19 cellular contexts compared by ENCODE assay signal in the genomic region with DNA sequence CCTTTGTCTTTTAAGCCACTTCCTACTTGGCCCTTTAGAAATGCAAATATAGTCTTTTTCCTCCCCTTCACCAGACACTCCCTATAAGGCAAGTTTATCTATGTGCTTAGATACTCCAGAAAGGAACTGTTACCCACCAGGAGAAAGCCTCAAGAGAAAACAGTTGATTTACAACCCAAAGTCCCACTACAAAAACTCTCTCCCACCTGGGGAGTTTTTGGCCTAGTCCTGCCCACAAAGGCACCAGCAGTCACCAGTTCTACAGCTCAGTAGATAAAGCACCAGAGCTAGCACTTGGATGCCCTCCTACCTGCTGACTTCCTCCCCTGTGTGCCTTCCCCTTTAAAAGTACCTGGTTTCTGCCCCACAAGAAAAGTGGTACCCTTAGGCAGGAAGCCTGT. TPM values are rescaled to one million over a fixed set of nuclear protein-coding genes. Genes with fewer than 3 reads are reported as not detected.
DNase-seq lines count a peak whose midpoint lies in the region; FAIRE-seq and TF ChIP-seq lines count a peak whose summit lies in the region.
"Had no signal": no experiment of that assay in that cellular context is flagged by ENCODE, and none has a peak within 500 bp of the region (broad histone marks: within the 10 kb centered on the region; RNA-seq: fewer than 3 reads in every experiment).

No MANE protein-coding gene starts in this region.

- H2AFZ ChIP-seq in Karpas-422 (ENCODE audit: low read length): no peak overlapping the region

- H3K27me3 ChIP-seq in HUES64 (ENCODE audit: insufficient read depth, low read length) (no peaks in the 10 kb centered on the region), liver (ENCODE audit: control insufficient read depth in 4 of 4, insufficient read depth in 4 of 4, low read length in 3 of 4) (no peaks in the 10 kb centered on the region), Karpas-422 (ENCODE audit: low read length) (no peaks in the 10 kb centered on the region)

- H3K9ac ChIP-seq in HUES64 (ENCODE audit: low read depth, low read length): 0 out of 2 replicates have a peak overlapping the region, but pooled peaks have one; percentile 27
- peak overlapping the region in 1 of 2 donors; percentile 44 for H3K9ac ChIP-seq in liver (ENCODE audit: low read depth in 1 of 2, low read length in 2 of 2)
- no peak overlapping the region for H3K9ac ChIP-seq in Karpas-422 (ENCODE audit: low read length)

- H3K9me3 ChIP-seq in HUES64 (ENCODE audit: insufficient read depth, low read depth, low read length) (peaks cover 19% of the 10 kb centered on the region), liver (ENCODE audit: control insufficient read depth in 4 of 4, low read length in 3 of 4) (no peaks in the 10 kb centered on the region), Karpas-422 (ENCODE audit: low read length) (no peaks in the 10 kb centered on the region)

- H4K20me1 ChIP-seq in Karpas-422 (ENCODE audit: insufficient read depth, low read depth, low read length): no peaks in the 10 kb centered on the region

- H3K4me3 ChIP-seq in HUES64 (ENCODE audit: low read length) (no peak overlapping the region), liver (ENCODE audit: low read depth in 1 of 3, low read length in 3 of 3) (no peak overlapping the region), Karpas-422 (ENCODE audit: low read length) (no peak overlapping the region)

- no peak overlapping the region for H3K4me2 ChIP-seq in Karpas-422 (ENCODE audit: low read depth, low read length, poor library complexity, severe bottlenecking)

- H3K79me2 ChIP-seq in Karpas-422 (ENCODE audit: low read length): no peaks in the 10 kb centered on the region

- peak overlapping the region; percentile 88 for H3K27ac ChIP-seq in HUES64 (ENCODE audit: low read depth, low read length)
- peak overlapping the region; percentile 63 to 79 for H3K27ac ChIP-seq in liver (ENCODE audit: low read depth in 1 of 2, low read length in 2 of 2)
- H3K27ac ChIP-seq in Karpas-422 (ENCODE audit: low read length): no peak overlapping the region

- DNase-seq in GM12891 (ENCODE audit: insufficient read length, low spot score) (no peak), iPS DF 19.7 (ENCODE audit: low read depth, low spot score) (peak; percentile 96), NCI-H2196 treated with DMSO at 0.1 percent for 48 hours (lab: John Stamatoyannopoulos, UW; ENCODE audit: unreplicated experiment) (no peak), T-helper 9 cell (no peak), Karpas-422 (no peak), NCI-H345 (lab: John Stamatoyannopoulos, UW) (no peak)
- DNase-seq: Calu3; CD4-positive, CD25-positive, alpha-beta regulatory T cell; KBM-7; NCI-H1048; NCI-H446 treated with DMSO at 0.1 percent for 48 hours; NCI-H82; SIG-M5 had no signal

- H3K36me3 ChIP-seq in HUES64 (ENCODE audit: insufficient read depth, low read length) (no peaks in the 10 kb centered on the region), liver (ENCODE audit: control insufficient read depth in 4 of 4, insufficient read depth in 3 of 4, low read depth in 1 of 4, low read length in 3 of 4) (peaks cover 0 to 2% (median 0%) of the 10 kb centered on the region in 4 donors), Karpas-422 (ENCODE audit: insufficient read depth, low read length) (no peaks in the 10 kb centered on the region)

- no peak for FAIRE-seq in GM12891 (lab: Jason Lieb, UNC)
- FAIRE-seq: G401.6 had no signal

- H3K4me1 ChIP-seq in HUES64 (ENCODE audit: insufficient read depth, low read length): peaks cover 48% of the 10 kb centered on the region
- H3K4me1 ChIP-seq in liver (ENCODE audit: control insufficient read depth in 4 of 4, insufficient read depth in 4 of 4, low read length in 3 of 4): peaks cover 9 to 65% (median 55%) of the 10 kb centered on the region in 4 donors
- H3K4me1 ChIP-seq in Karpas-422 (ENCODE audit: low read length): no peaks in the 10 kb centered on the region

- TF ChIP-seq RAD21 in liver (IDR thresholded peaks at IDR 0.05): no peak

- TF ChIP-seq CTCF in liver (IDR thresholded peaks at IDR 0.05; ENCODE audit: low read depth, low read length, missing input control): no peak

- TF ChIP-seq POLR2A in GM12891 (IDR thresholded peaks at IDR 0.05; ENCODE audit: low read depth, low read length): no peak

- H3K9me2 ChIP-seq in Karpas-422 (replicated peaks; ENCODE audit: insufficient read depth, low read length): no peaks in the 10 kb centered on the region

TF ChIP-seq in GM12891, 5 proteins besides CTCF, POLR2A, EP300 and RAD21:
- TF ChIP-seq POLR2AphosphoS5 (IDR thresholded peaks at IDR 0.05; ENCODE audit: low read depth, low read length) (no peak), SPI1 (IDR thresholded peaks at IDR 0.05; ENCODE audit: low read depth, low read length) (0 out of 2 replicates have a peak, but pooled peaks have one; percentile 21)

TF ChIP-seq in liver, 16 proteins besides CTCF, POLR2A, EP300 and RAD21:
- no peak for TF ChIP-seq RXRA (IDR thresholded peaks at IDR 0.05)
- TF ChIP-seq FOXA2 (IDR thresholded peaks at IDR 0.05): no peak
- TF ChIP-seq TAF1 (conservative IDR thresholded peaks at IDR 0.05): no peak
- no peak for TF ChIP-seq GABPA (IDR thresholded peaks at IDR 0.05 in 1 of 2, conservative IDR thresholded peaks at IDR 0.05 in 1 of 2)
- no peak for TF ChIP-seq JUND (IDR thresholded peaks at IDR 0.05)
- TF ChIP-seq, protein P1, sequence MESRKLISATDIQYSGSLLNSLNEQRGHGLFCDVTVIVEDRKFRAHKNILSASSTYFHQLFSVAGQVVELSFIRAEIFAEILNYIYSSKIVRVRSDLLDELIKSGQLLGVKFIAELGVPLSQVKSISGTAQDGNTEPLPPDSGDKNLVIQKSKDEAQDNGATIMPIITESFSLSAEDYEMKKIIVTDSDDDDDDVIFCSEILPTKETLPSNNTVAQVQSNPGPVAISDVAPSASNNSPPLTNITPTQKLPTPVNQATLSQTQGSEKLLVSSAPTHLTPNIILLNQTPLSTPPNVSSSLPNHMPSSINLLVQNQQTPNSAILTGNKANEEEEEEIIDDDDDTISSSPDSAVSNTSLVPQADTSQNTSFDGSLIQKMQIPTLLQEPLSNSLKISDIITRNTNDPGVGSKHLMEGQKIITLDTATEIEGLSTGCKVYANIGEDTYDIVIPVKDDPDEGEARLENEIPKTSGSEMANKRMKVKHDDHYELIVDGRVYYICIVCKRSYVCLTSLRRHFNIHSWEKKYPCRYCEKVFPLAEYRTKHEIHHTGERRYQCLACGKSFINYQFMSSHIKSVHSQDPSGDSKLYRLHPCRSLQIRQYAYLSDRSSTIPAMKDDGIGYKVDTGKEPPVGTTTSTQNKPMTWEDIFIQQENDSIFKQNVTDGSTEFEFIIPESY (IDR thresholded peaks at IDR 0.05): no peak
- no peak for TF ChIP-seq HNF4G (IDR thresholded peaks at IDR 0.05)
- TF ChIP-seq FOXA1 (IDR thresholded peaks at IDR 0.05): no peak
- TF ChIP-seq, protein P2, sequence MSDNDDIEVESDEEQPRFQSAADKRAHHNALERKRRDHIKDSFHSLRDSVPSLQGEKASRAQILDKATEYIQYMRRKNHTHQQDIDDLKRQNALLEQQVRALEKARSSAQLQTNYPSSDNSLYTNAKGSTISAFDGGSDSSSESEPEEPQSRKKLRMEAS (IDR thresholded peaks at IDR 0.05): no peak
- no peak for TF ChIP-seq HNF4A (conservative IDR thresholded peaks at IDR 0.05)
- no peak for TF ChIP-seq SP1 (IDR thresholded peaks at IDR 0.05)
- TF ChIP-seq EGR1 (IDR thresholded peaks at IDR 0.05; ENCODE audit: low read depth in 2 of 2): no peak
- TF ChIP-seq, protein P3, sequence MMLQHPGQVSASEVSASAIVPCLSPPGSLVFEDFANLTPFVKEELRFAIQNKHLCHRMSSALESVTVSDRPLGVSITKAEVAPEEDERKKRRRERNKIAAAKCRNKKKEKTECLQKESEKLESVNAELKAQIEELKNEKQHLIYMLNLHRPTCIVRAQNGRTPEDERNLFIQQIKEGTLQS (IDR thresholded peaks at IDR 0.05): no peak
- no peak for TF ChIP-seq YY1 (IDR thresholded peaks at IDR 0.05)
- TF ChIP-seq, protein P4, sequence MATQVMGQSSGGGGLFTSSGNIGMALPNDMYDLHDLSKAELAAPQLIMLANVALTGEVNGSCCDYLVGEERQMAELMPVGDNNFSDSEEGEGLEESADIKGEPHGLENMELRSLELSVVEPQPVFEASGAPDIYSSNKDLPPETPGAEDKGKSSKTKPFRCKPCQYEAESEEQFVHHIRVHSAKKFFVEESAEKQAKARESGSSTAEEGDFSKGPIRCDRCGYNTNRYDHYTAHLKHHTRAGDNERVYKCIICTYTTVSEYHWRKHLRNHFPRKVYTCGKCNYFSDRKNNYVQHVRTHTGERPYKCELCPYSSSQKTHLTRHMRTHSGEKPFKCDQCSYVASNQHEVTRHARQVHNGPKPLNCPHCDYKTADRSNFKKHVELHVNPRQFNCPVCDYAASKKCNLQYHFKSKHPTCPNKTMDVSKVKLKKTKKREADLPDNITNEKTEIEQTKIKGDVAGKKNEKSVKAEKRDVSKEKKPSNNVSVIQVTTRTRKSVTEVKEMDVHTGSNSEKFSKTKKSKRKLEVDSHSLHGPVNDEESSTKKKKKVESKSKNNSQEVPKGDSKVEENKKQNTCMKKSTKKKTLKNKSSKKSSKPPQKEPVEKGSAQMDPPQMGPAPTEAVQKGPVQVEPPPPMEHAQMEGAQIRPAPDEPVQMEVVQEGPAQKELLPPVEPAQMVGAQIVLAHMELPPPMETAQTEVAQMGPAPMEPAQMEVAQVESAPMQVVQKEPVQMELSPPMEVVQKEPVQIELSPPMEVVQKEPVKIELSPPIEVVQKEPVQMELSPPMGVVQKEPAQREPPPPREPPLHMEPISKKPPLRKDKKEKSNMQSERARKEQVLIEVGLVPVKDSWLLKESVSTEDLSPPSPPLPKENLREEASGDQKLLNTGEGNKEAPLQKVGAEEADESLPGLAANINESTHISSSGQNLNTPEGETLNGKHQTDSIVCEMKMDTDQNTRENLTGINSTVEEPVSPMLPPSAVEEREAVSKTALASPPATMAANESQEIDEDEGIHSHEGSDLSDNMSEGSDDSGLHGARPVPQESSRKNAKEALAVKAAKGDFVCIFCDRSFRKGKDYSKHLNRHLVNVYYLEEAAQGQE (IDR thresholded peaks at IDR 0.05): no peak
- TF ChIP-seq NR2F2 (IDR thresholded peaks at IDR 0.05): no peak

RNA-seq across cellular contexts. Expression of a gene that starts 27.7 kb away (rescaled TPM):
- polyA plus RNA-seq in GM12891 (2012; ENCODE audit: low read depth, missing spikeins): not detected
- not detected for polyA plus RNA-seq in HUES64 (2013, experiment 1 of 2)
- 0.19 TPM for polyA plus RNA-seq in HUES64 (2013, experiment 2 of 2)
- 100 to 1,000 TPM in 1 of 2 donors, 1 to 10 TPM in 1; 8.2 to 377 TPM for total RNA-seq in liver
- polyA plus RNA-seq in liver: 100 to 1,000 TPM in 1 of 2 donors, 10 to 100 TPM in 1; 64.1 to 236 TPM
- not detected in 2 replicates for total RNA-seq in Karpas-422 (2014; rRNA removed; shearing (Covaris generic); ENCODE audit: low replicate concordance)
- total RNA-seq: Calu3; CD4-positive, CD25-positive, alpha-beta regulatory T cell; HT1080; M059J; RPMI7951 had no signal
- polyA plus RNA-seq: CD4-positive, CD25-positive, alpha-beta regulatory T cell had no signal
